Comparison of ENCODE assay signal across 23 cellular contexts in genomic region chr2:157853211-157853610, GRCh38. TPM values are rescaled to one million over a fixed set of nuclear protein-coding genes. Genes with fewer than 3 reads are reported as not detected.
A peak's percentile ranks its signal among the peaks of the same experiment; 100 is the strongest.
DNase-seq lines count a peak whose midpoint lies in the region; ATAC-seq, FAIRE-seq and TF ChIP-seq lines count a peak whose summit lies in the region.
"Had no signal": no experiment of that assay in that cellular context is flagged by ENCODE, and none has a peak within 500 bp of the region (broad histone marks: within the 10 kb centered on the region; RNA-seq: fewer than 3 reads in every experiment).

No MANE protein-coding gene starts in this region.

- no peaks in the 10 kb centered on the region for H3K9me3 ChIP-seq in right atrium auricular region
- H3K9me3 ChIP-seq: A549 had no signal

- TF ChIP-seq CTCF in right atrium auricular region (IDR thresholded peaks at IDR 0.05) (no peak), bronchial epithelial cell (IDR thresholded peaks at IDR 0.05; ENCODE audit: insufficient read depth, low read length, severe bottlenecking) (no peak)

- peaks cover 0 to 35% of the 10 kb centered on the region in 2 donors for H3K4me1 ChIP-seq in right atrium auricular region

- no peak for ATAC-seq in stimulated activated effector memory CD8-positive, alpha-beta T cell treated with anti-CD3 and anti-CD28 coated beads, Interleukin-12 subunit alpha, Interleukin-12 subunit beta, amount 100 ng/mL, for 72 hours
- ATAC-seq in HG03521 (IDR thresholded peaks at IDR 0.05; ENCODE audit: unreplicated experiment) (no peak), sciatic nerve (no peak), HG03139 (IDR thresholded peaks at IDR 0.05; ENCODE audit: unreplicated experiment) (no peak)
- ATAC-seq: A549, SK-N-SH treated with all-trans-retinoic acid at 6 μM for 48 hours had no signal

- H3K36me3 ChIP-seq in right atrium auricular region: no peaks in the 10 kb centered on the region
- no peaks in the 10 kb centered on the region for H3K36me3 ChIP-seq in bronchial epithelial cell (ENCODE audit: control insufficient read depth, insufficient read depth, low read length)

- intact Hi-C loops in cardiac septum (cut with DNase I) (no loop called here), sciatic nerve (cut with DNase I) (no loop called here)

- peak overlapping the region; percentile 2 for H3K27ac Mint-ChIP-seq in stimulated activated effector memory CD8-positive, alpha-beta T cell treated with anti-CD3 and anti-CD28 coated beads, Interleukin-12 subunit alpha, Interleukin-12 subunit beta, amount 100 ng/mL, for 72 hours

- peaks cover 21% of the 10 kb centered on the region for H3K4me1 Mint-ChIP-seq in stimulated activated effector memory CD8-positive, alpha-beta T cell treated with anti-CD3 and anti-CD28 coated beads, Interleukin-12 subunit alpha, Interleukin-12 subunit beta, amount 100 ng/mL, for 72 hours

- no peaks in the 10 kb centered on the region for H3K27me3 ChIP-seq in right atrium auricular region
- no peaks in the 10 kb centered on the region for H3K27me3 ChIP-seq in bronchial epithelial cell (ENCODE audit: control insufficient read depth, insufficient read depth, low read length)

- H3K4me3 ChIP-seq in right atrium auricular region (no peak overlapping the region), bronchial epithelial cell (ENCODE audit: low read depth, low read length) (no peak overlapping the region)
- H3K4me3 ChIP-seq: A549 had no signal

- H3K27ac ChIP-seq in right atrium auricular region: peak overlapping the region; percentile 8 to 15
- H3K27ac ChIP-seq: A549 had no signal

- no peak overlapping the region for H3K4me3 Mint-ChIP-seq in stimulated activated effector memory CD8-positive, alpha-beta T cell treated with anti-CD3 and anti-CD28 coated beads, Interleukin-12 subunit alpha, Interleukin-12 subunit beta, amount 100 ng/mL, for 72 hours

- DNase-seq in right atrium auricular region (ENCODE audit: low spot score) (no peak), cardiac septum (ENCODE audit: low spot score) (no peak), OCI-M1 (lab: John Stamatoyannopoulos, UW) (peak; percentile 26), bronchial epithelial cell (ENCODE audit: low read depth) (peak; percentile 50), sciatic nerve (ENCODE audit: low spot score) (no peak)
- DNase-seq in stimulated activated effector memory CD8-positive, alpha-beta T cell treated with anti-CD3 and anti-CD28 coated beads, Interleukin-12 subunit alpha, Interleukin-12 subunit beta, amount 100 ng/mL, for 72 hours (ENCODE audit: low spot score in 2 of 2): no peak
- DNase-seq: CD4-positive, alpha-beta memory T cell; DMS53; IMR-90; Karpas-422; MM.1S; NCI-H1092; NCI-H146; NCI-H2081; NCI-H446 treated with DMSO at 0.1 percent for 48 hours; NCI-H69; NK-92 treated with Interleukin-12 subunit alpha and Interleukin-12 subunit beta, amount 100 ng/mL, for 24 hours; SHP77 treated with DMSO at 0.1 percent for 48 hours had no signal

- no peak for FAIRE-seq in bronchial epithelial cell (lab: Jason Lieb, UNC)
- FAIRE-seq: A549, HTR-8/SVneo had no signal

- no peaks in the 10 kb centered on the region for H3K9me3 Mint-ChIP-seq in stimulated activated effector memory CD8-positive, alpha-beta T cell treated with anti-CD3 and anti-CD28 coated beads, Interleukin-12 subunit alpha, Interleukin-12 subunit beta, amount 100 ng/mL, for 72 hours
- H3K9me3 Mint-ChIP-seq: CD4-positive, alpha-beta memory T cell had no signal

- peaks cover 28% of the 10 kb centered on the region for H3K36me3 Mint-ChIP-seq in stimulated activated effector memory CD8-positive, alpha-beta T cell treated with anti-CD3 and anti-CD28 coated beads, Interleukin-12 subunit alpha, Interleukin-12 subunit beta, amount 100 ng/mL, for 72 hours

RNA-seq across cellular contexts. Expression of gene ACVR1, which starts 22.9 kb away (rescaled TPM):
- total RNA-seq in right atrium auricular region (10 to 100 TPM; 34.5 to 36.8 TPM), cardiac septum (22.7 TPM), bronchial epithelial cell (17.1 and 17.3 TPM in 2 replicates), sciatic nerve (35.5 TPM)

Comparison
In these comparisons a context has a peak if more than half of its experiments do, and no peak if none do; other contexts are left out.
1. DNase-seq: peak in OCI-M1 (single experiment) and bronchial epithelial cell (single experiment); none in right atrium auricular region (single experiment), cardiac septum (single experiment), stimulated activated effector memory CD8-positive, alpha-beta T cell treated with anti-CD3 and anti-CD28 coated beads, Interleukin-12 subunit alpha, Interleukin-12 subunit beta, amount 100 ng/mL, for 72 hours (0 of 2) and sciatic nerve (single experiment).